Comparison of ENCODE assay signal across 8 cellular contexts in the genomic region with DNA sequence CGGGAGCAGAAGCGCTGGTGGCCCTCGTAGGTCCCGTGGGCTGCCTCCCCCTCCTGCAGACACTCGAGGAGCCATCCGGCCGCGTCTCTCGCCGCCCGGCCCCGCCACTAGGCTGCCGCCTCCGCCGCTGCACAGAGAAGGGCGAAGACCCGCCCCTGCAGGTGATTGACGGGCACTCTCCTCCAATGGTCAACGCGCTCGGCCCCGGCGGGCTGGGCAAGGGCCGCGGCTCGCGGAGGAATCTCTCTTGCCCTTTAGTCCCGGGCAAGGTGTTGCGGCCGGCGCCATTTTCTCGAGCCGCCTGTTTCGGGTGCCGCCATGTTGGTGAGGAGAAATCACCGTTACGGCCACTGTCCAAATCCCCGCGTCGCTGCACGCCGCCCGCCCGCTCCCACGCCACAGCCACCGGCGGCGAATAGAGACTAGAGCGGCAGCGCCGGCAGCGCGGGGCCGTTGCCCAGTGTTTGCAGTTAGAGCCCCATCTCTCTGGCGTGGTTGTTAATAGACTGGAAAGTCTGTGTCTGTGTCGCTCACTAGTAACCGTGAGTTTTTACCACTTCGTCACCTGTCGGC. TPM values are rescaled to one million over a fixed set of nuclear protein-coding genes. Genes with fewer than 3 reads are reported as not detected.
DNase-seq lines count a peak whose midpoint lies in the region; TF ChIP-seq lines count a peak whose summit lies in the region.

A gene with protein sequence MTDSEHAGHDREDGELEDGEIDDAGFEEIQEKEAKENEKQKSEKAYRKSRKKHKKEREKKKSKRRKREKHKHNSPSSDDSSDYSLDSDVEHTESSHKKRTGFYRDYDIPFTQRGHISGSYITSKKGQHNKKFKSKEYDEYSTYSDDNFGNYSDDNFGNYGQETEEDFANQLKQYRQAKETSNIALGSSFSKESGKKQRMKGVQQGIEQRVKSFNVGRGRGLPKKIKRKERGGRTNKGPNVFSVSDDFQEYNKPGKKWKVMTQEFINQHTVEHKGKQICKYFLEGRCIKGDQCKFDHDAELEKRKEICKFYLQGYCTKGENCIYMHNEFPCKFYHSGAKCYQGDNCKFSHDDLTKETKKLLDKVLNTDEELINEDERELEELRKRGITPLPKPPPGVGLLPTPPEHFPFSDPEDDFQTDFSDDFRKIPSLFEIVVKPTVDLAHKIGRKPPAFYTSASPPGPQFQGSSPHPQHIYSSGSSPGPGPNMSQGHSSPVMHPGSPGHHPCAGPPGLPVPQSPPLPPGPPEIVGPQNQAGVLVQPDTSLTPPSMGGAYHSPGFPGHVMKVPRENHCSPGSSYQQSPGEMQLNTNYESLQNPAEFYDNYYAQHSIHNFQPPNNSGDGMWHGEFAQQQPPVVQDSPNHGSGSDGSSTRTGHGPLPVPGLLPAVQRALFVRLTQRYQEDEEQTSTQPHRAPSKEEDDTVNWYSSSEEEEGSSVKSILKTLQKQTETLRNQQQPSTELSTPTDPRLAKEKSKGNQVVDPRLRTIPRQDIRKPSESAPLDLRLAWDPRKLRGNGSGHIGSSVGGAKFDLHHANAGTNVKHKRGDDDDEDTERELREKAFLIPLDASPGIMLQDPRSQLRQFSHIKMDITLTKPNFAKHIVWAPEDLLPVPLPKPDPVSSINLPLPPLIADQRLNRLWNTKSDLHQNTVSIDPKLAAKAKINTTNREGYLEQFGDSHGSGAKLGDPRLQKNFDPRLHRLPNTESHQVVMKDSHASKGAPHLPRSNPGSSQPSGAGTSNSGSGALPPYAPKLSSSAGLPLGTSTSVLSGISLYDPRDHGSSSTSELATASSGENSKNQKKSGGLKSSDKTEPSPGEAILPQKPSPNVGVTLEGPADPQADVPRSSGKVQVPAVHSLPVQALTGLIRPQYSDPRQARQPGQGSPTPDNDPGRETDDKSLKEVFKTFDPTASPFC (plus strand): TSS at position 284 of the 573 bp plus-strand sequence. CDS start 398 bp downstream, outside the sequence.

- no peak within 1 kb of the TSS for H2BK20ac ChIP-seq in H9 (ENCODE audit: low read depth, low read length, poor library complexity, severe bottlenecking)

- H3K4me3 ChIP-seq in MG63 (peak within 1 kb of the TSS; percentile 90), foreskin fibroblast (ENCODE audit: low read depth in 1 of 2, low read length in 2 of 2) (peak within 1 kb of the TSS; percentile 91 to 98), neuron (ENCODE audit: low read length) (peak within 1 kb of the TSS; percentile 98), subcutaneous abdominal adipose tissue (ENCODE audit: low read depth in 1 of 5, low read length in 5 of 5) (peak within 1 kb of the TSS; percentile 75 to 91 (median 84))

- H3K4ac ChIP-seq in H9 (ENCODE audit: low read depth, low read length), result peak within 1 kb of the TSS; percentile 92; the same call in 1 of the 2 replicates

- no peak within 1 kb of the TSS for H2AFZ ChIP-seq in H9 (ENCODE audit: low read length)
- peak within 1 kb of the TSS; percentile 89 for H2AFZ ChIP-seq in neuron (ENCODE audit: low read depth, low read length)

- no peak within 1 kb of the TSS for H3T11ph ChIP-seq in H9 (ENCODE audit: low read length)

- H3K23ac ChIP-seq in H9 (ENCODE audit: insufficient read length, low read depth, low read length), result no peak within 1 kb of the TSS

- H3K27ac Mint-ChIP-seq in H9, result peak within 1 kb of the TSS; percentile 98 to 99 (median 98); a peak in 6 of 7 replicates

- DNase-seq in G401 (ENCODE audit: low spot score), result peak; percentile 97
- DNase-seq in H9, result peak; percentile 97
- DNase-seq in MG63, result peak; percentile 99
- DNase-seq in SHP77 treated with DMSO at 0.1 percent for 48 hours (lab: John Stamatoyannopoulos, UW), result peak; percentile 88
- DNase-seq in activated gamma-delta T cell treated with anti-CD3 and anti-CD28 coated beads, Interleukin-2, amount 50 U/mL, for 16 hours (ENCODE audit: low read depth), result peak; percentile 99
- DNase-seq in foreskin fibroblast, result peak; percentile 99

- H3K36me3 Mint-ChIP-seq in H9 (ENCODE audit: insufficient read depth in 1 of 3, low read depth in 3 of 3), result no peaks in the 10 kb centered on the region

- H4K5ac ChIP-seq in H9 (ENCODE audit: insufficient read length, low read depth, low read length), result peak within 1 kb of the TSS; percentile 97

- in situ Hi-C loops in G401 (cut with HindIII; ENCODE audit: low sequenced_read_pairs), result no loop called here

- H2AK5ac ChIP-seq in H9 (ENCODE audit: insufficient read length, low read length), result no peak within 1 kb of the TSS

- peak within 1 kb of the TSS; percentile 63 for H3K4me2 ChIP-seq in H9 (ENCODE audit: insufficient read depth, insufficient read length, low read length)

- peak; percentile 9; the same call in 1 of the 3 replicates for TF ChIP-seq CTCF in H9 (conservative IDR thresholded peaks at IDR 0.05)
- TF ChIP-seq CTCF in foreskin fibroblast (IDR thresholded peaks at IDR 0.05; ENCODE audit: low read depth, low read length), result no peak

- H3K79me2 ChIP-seq in H9 (ENCODE audit: insufficient read depth, low read length), result no peaks in the 10 kb centered on the region

- H3K9me3 ChIP-seq in H9 (ENCODE audit: control insufficient read depth, low read depth, low read length), result no peaks in the 10 kb centered on the region
- H3K9me3 ChIP-seq in MG63, result no peaks in the 10 kb centered on the region
- H3K9me3 ChIP-seq in neuron (ENCODE audit: low read length), result no peaks in the 10 kb centered on the region
- H3K9me3 ChIP-seq in subcutaneous abdominal adipose tissue (ENCODE audit: control insufficient read depth in 5 of 5, low read length in 5 of 5), result no peaks in the 10 kb centered on the region

- no peak within 1 kb of the TSS for H2BK12ac ChIP-seq in H9 (ENCODE audit: insufficient read length, low read depth, low read length)

- H3K27ac ChIP-seq in H9 (ENCODE audit: insufficient read length, low read depth, low read length) (peak within 1 kb of the TSS; percentile 81), subcutaneous abdominal adipose tissue (ENCODE audit: low read depth, low read length) (peak within 1 kb of the TSS; percentile 100)

- H3K9me3 Mint-ChIP-seq in H9, result no peaks in the 10 kb centered on the region

- H3K79me1 ChIP-seq in H9 (ENCODE audit: insufficient read depth, low read depth, low read length, poor library complexity, severe bottlenecking), result no peaks in the 10 kb centered on the region

- H2BK15ac ChIP-seq in H9 (ENCODE audit: low read depth, low read length), result no peak within 1 kb of the TSS

- H3K18ac ChIP-seq in H9 (ENCODE audit: insufficient read length, low read depth, low read length), result peak within 1 kb of the TSS; percentile 99

- no peak within 1 kb of the TSS for H4K8ac ChIP-seq in H9 (replicated peaks; ENCODE audit: insufficient read length, low read depth, low read length)

- H3K27me3 ChIP-seq in H9 (ENCODE audit: insufficient read depth, low read length), result no peaks in the 10 kb centered on the region
- no peaks in the 10 kb centered on the region for H3K27me3 ChIP-seq in MG63
- H3K27me3 ChIP-seq in neuron (ENCODE audit: insufficient read depth, low read length), result no peaks in the 10 kb centered on the region
- H3K27me3 ChIP-seq in subcutaneous abdominal adipose tissue (ENCODE audit: control insufficient read depth in 5 of 5, insufficient read depth in 4 of 5, low read length in 5 of 5), result no peaks in the 10 kb centered on the region

- H3K56ac ChIP-seq in H9 (ENCODE audit: insufficient read length, low read depth, low read length), result peak within 1 kb of the TSS; percentile 64

- H3K36me3 ChIP-seq in MG63, result no peaks in the 10 kb centered on the region
- no peaks in the 10 kb centered on the region for H3K36me3 ChIP-seq in neuron (ENCODE audit: insufficient read depth, low read length)
- H3K36me3 ChIP-seq in subcutaneous abdominal adipose tissue (ENCODE audit: control insufficient read depth in 5 of 5, insufficient read depth in 5 of 5, low read length in 5 of 5), result no peaks in the 10 kb centered on the region

- peak within 1 kb of the TSS; percentile 93 for H2BK5ac ChIP-seq in H9 (ENCODE audit: insufficient read length, low read length)

- H3K27me3 Mint-ChIP-seq in H9 (ENCODE audit: low read depth), result no peaks in the 10 kb centered on the region

- H3K23me2 ChIP-seq in H9 (ENCODE audit: insufficient read length, low read depth, low read length, poor library complexity, severe bottlenecking), result no peaks in the 10 kb centered on the region

- H3K4me1 Mint-ChIP-seq in H9, result peaks cover 13 to 15% of the 10 kb centered on the region in 2 experiments

- H4K20me1 ChIP-seq in H9 (ENCODE audit: control insufficient read depth, insufficient read depth, insufficient read length), result no peaks in the 10 kb centered on the region

- H3K14ac ChIP-seq in H9 (ENCODE audit: insufficient read depth, low read length), result peak within 1 kb of the TSS; percentile 100

- H3K4me1 ChIP-seq in H9 (ENCODE audit: insufficient read depth, low read length) (no peaks in the 10 kb centered on the region), neuron (ENCODE audit: insufficient read depth, low read length) (peaks cover 3% of the 10 kb centered on the region), subcutaneous abdominal adipose tissue (ENCODE audit: control insufficient read depth in 5 of 5, insufficient read depth in 5 of 5, low read length in 5 of 5) (peaks cover 2 to 23% (median 13%) of the 10 kb centered on the region in 5 donors)

- H3K9ac ChIP-seq in H9 (ENCODE audit: extremely low read depth, insufficient read length, low read length) (peak within 1 kb of the TSS; percentile 96), subcutaneous abdominal adipose tissue (ENCODE audit: low read length in 5 of 5) (peak within 1 kb of the TSS; percentile 92 to 100 (median 99))

- H4K91ac ChIP-seq in H9 (ENCODE audit: insufficient read length, low read depth, low read length), result peak within 1 kb of the TSS; percentile 88

- WGBS in H9 (ENCODE audit: extremely low coverage, insufficient read length, low lambda C conversion rate), result no CpG with 5 or more reads among the region's 59 CpGs

- H3K4me3 Mint-ChIP-seq in H9, result peak within 1 kb of the TSS; percentile 88 to 92

- peak within 1 kb of the TSS; percentile 96 for H2BK120ac ChIP-seq in H9 (ENCODE audit: low read depth, low read length, poor library complexity, severe bottlenecking)

RNA-seq across cellular contexts. Expression of the gene that starts here (rescaled TPM):
- total RNA-seq in G401 (2014; rRNA removed; shearing (Covaris generic)), result 0.98 and 1.7 TPM in 2 replicates
- 3.5 and 4.8 TPM in 2 replicates for total RNA-seq in H9 (2021)
- 0.26 and 0.39 TPM in 2 replicates for total RNA-seq in MG63 (2014; rRNA removed; shearing (Covaris generic); ENCODE audit: low replicate concordance)

Comparison
In these comparisons a context has a peak if more than half of its experiments do, and no peak if none do; other contexts are left out.
1. Peak in every context shown above with its lines: DNase-seq, H3K4me3 ChIP-seq and H3K27ac ChIP-seq.
2. Peak in DNase-seq and H3K4me3 ChIP-seq in MG63; RNA of the gene not detected or under 1 TPM.